37 cellular contexts compared by ENCODE assay signal in genomic region chr4:81218206-81218605, GRCh38. TPM values are rescaled to one million over a fixed set of nuclear protein-coding genes. Genes with fewer than 3 reads are reported as not detected.
"Had no signal": no experiment of that assay in that cellular context is flagged by ENCODE, and none has a peak within 500 bp of the region (broad histone marks: within the 10 kb centered on the region; RNA-seq: fewer than 3 reads in every experiment).

No MANE protein-coding gene starts in this region.

- H3K27me3 ChIP-seq: ascending aorta had no signal

- H3K9me3 Mint-ChIP-seq: activated B cell treated with CpG ODN at 0.5 μM for 24 hours; activated CD4-positive, alpha-beta memory T cell treated with anti-CD3 and anti-CD28 coated beads for 36 hours; activated CD4-positive, alpha-beta T cell treated with anti-CD3 and anti-CD28 coated beads, Interleukin-2, amount 10 ng/mL, durations not matched to agents 24 days and 14 days; activated CD8-positive, alpha-beta T cell treated with anti-CD3 and anti-CD28 coated beads for 36 hours; activated naive CD4-positive, alpha-beta T cell treated with anti-CD3 and anti-CD28 coated beads for 36 hours; activated naive CD8-positive, alpha-beta T cell treated with anti-CD3 and anti-CD28 coated beads, Interleukin-2, amount 10 ng/mL, durations not matched to agents 7 days and 5 days; activated T-cell treated with anti-CD3 and anti-CD28 coated beads, Interleukin-2, amount 50 U/mL, for 4 hours; activated T-cell treated with anti-CD3 and anti-CD28 coated beads, Interleukin-2, amount 50 U/mL, for 72 hours; activated T-helper 1 cell treated with anti-CD3 and anti-CD28 coated beads, Interleukin-12 subunit alpha, Interleukin-12 subunit beta, Interleukin-2, Interleukin-4 antibody, amounts not matched to agents 30 ng/mL and 10 ng/mL and 1 ng/mL, durations not matched to agents 14 hours and 24 hours and 36 hours; activated T-helper 17 cell treated with anti-CD3 and anti-CD28 coated beads, Interleukin-2, amount 50 U/mL, for 72 hours; brain; T-helper 1 cell treated with Interleukin-12 subunit alpha and Interleukin-12 subunit beta and Interleukin-4 antibody, amounts not matched to agents 30 μg/mL and 1 μg/mL, for 36 hours; T-helper 2 cell treated with Interferon-gamma antibody and Interleukin-4, amounts not matched to agents 5 μg/mL and 100 μg/mL, for 36 hours had no signal

- H3K27ac Mint-ChIP-seq: activated B cell treated with CpG ODN at 0.5 μM for 24 hours; activated CD4-positive, alpha-beta memory T cell treated with anti-CD3 and anti-CD28 coated beads for 36 hours; activated CD4-positive, alpha-beta T cell treated with anti-CD3 and anti-CD28 coated beads, Interleukin-2, amount 10 ng/mL, durations not matched to agents 24 days and 14 days; activated CD8-positive, alpha-beta T cell treated with anti-CD3 and anti-CD28 coated beads for 36 hours; activated naive CD4-positive, alpha-beta T cell treated with anti-CD3 and anti-CD28 coated beads for 36 hours; activated naive CD8-positive, alpha-beta T cell; activated naive CD8-positive, alpha-beta T cell treated with anti-CD3 and anti-CD28 coated beads, Interleukin-2, amount 10 ng/mL, durations not matched to agents 7 days and 5 days; activated naive CD8-positive, alpha-beta T cell treated with anti-CD3 and anti-CD28 coated beads, Interleukin-2, amount 50 U/mL, for 24 hours; activated T-cell treated with anti-CD3 and anti-CD28 coated beads, Interleukin-2, amount 50 U/mL, for 72 hours; activated T-helper 1 cell treated with anti-CD3 and anti-CD28 coated beads, Interleukin-12 subunit alpha, Interleukin-12 subunit beta, Interleukin-2, Interleukin-4 antibody, amounts not matched to agents 30 ng/mL and 10 ng/mL and 1 ng/mL, durations not matched to agents 14 hours and 24 hours and 36 hours; activated T-helper 17 cell treated with anti-CD3 and anti-CD28 coated beads, Interleukin-2, amount 50 U/mL, for 72 hours; T-helper 1 cell treated with Interleukin-12 subunit alpha and Interleukin-12 subunit beta and Interleukin-4 antibody, amounts not matched to agents 30 μg/mL and 1 μg/mL, for 36 hours; T-helper 2 cell treated with Interferon-gamma antibody and Interleukin-4, amounts not matched to agents 5 μg/mL and 100 μg/mL, for 36 hours had no signal

- H3K36me3 Mint-ChIP-seq: activated CD4-positive, alpha-beta memory T cell treated with anti-CD3 and anti-CD28 coated beads for 36 hours; activated naive CD8-positive, alpha-beta T cell treated with anti-CD3 and anti-CD28 coated beads, Interleukin-2, amount 10 ng/mL, durations not matched to agents 7 days and 5 days; brain had no signal

- H3K36me3 ChIP-seq: ascending aorta, cardiac muscle cell had no signal

- H3K4me3 Mint-ChIP-seq: activated B cell treated with CpG ODN at 0.5 μM for 24 hours; activated CD4-positive, alpha-beta memory T cell treated with anti-CD3 and anti-CD28 coated beads for 36 hours; activated CD4-positive, alpha-beta T cell treated with anti-CD3 and anti-CD28 coated beads, Interleukin-2, amount 10 ng/mL, durations not matched to agents 24 days and 14 days; activated CD8-positive, alpha-beta T cell treated with anti-CD3 and anti-CD28 coated beads for 36 hours; activated naive CD4-positive, alpha-beta T cell treated with anti-CD3 and anti-CD28 coated beads for 36 hours; activated naive CD8-positive, alpha-beta T cell; activated naive CD8-positive, alpha-beta T cell treated with anti-CD3 and anti-CD28 coated beads, Interleukin-2, amount 10 ng/mL, durations not matched to agents 7 days and 5 days; activated naive CD8-positive, alpha-beta T cell treated with anti-CD3 and anti-CD28 coated beads, Interleukin-2, amount 50 U/mL, for 24 hours; activated T-cell treated with anti-CD3 and anti-CD28 coated beads, Interleukin-2, amount 50 U/mL, for 4 hours; activated T-cell treated with anti-CD3 and anti-CD28 coated beads, Interleukin-2, amount 50 U/mL, for 72 hours; activated T-helper 1 cell treated with anti-CD3 and anti-CD28 coated beads, Interleukin-12 subunit alpha, Interleukin-12 subunit beta, Interleukin-2, Interleukin-4 antibody, amounts not matched to agents 30 ng/mL and 10 ng/mL and 1 ng/mL, durations not matched to agents 14 hours and 24 hours and 36 hours; activated T-helper 17 cell treated with anti-CD3 and anti-CD28 coated beads, Interleukin-2, amount 50 U/mL, for 72 hours; brain; central memory CD8-positive, alpha-beta T cell; T-helper 1 cell treated with Interleukin-12 subunit alpha and Interleukin-12 subunit beta and Interleukin-4 antibody, amounts not matched to agents 30 μg/mL and 1 μg/mL, for 36 hours; T-helper 2 cell treated with Interferon-gamma antibody and Interleukin-4, amounts not matched to agents 5 μg/mL and 100 μg/mL, for 36 hours had no signal

- H3K4me1 Mint-ChIP-seq: activated T-helper 17 cell treated with anti-CD3 and anti-CD28 coated beads, Interleukin-2, amount 50 U/mL, for 72 hours; central memory CD8-positive, alpha-beta T cell had no signal

- H3K9me3 ChIP-seq: ascending aorta had no signal

- H3K4me3 ChIP-seq: ascending aorta, cardiac muscle cell had no signal

- DNase-seq: activated B cell treated with CpG ODN at 0.5 μM for 24 hours; activated CD4-positive, alpha-beta memory T cell treated with anti-CD3 and anti-CD28 coated beads for 36 hours; activated CD4-positive, alpha-beta T cell treated with anti-CD3 and anti-CD28 coated beads for 4 hours; activated CD4-positive, alpha-beta T cell treated with anti-CD3 and anti-CD28 coated beads, Interleukin-2, amount 10 ng/mL, durations not matched to agents 24 days and 14 days; activated CD4-positive, alpha-beta T cell treated with anti-CD3 and anti-CD28 coated beads, Interleukin-2, amount 50 U/mL, for 1 hour; activated CD4-positive, alpha-beta T cell treated with anti-CD3 and anti-CD28 coated beads, Interleukin-2, amount 50 U/mL, for 4 hours; activated CD4-positive, CD25-positive, alpha-beta regulatory T cell treated with anti-CD3 and anti-CD28 coated beads, Interleukin-2, amount 50 U/mL, for 72 hours; activated CD8-positive, alpha-beta memory T cell treated with anti-CD3 and anti-CD28 coated beads, Interleukin-2, amount 50 U/mL, for 4 hours; activated CD8-positive, alpha-beta T cell treated with anti-CD3 and anti-CD28 coated beads for 36 hours; activated effector memory CD4-positive, alpha-beta T cell treated with anti-CD3 and anti-CD28 coated beads, Interleukin-2, amount 50 U/mL, for 16 hours; activated gamma-delta T cell treated with Interleukin-2 at 50 U/mL for 16 hours; activated naive CD4-positive, alpha-beta T cell; activated naive CD4-positive, alpha-beta T cell treated with anti-CD3 and anti-CD28 coated beads for 36 hours; activated naive CD4-positive, alpha-beta T cell treated with anti-CD3 and anti-CD28 coated beads, Interleukin-2, amount 50 U/mL, for 16 hours; activated naive CD8-positive, alpha-beta T cell treated with anti-CD3 and anti-CD28 coated beads, Interleukin-2, amount 10 ng/mL, durations not matched to agents 7 days and 5 days; activated naive CD8-positive, alpha-beta T cell treated with anti-CD3 and anti-CD28 coated beads, Interleukin-2, amount 50 U/mL, for 24 hours; activated T-cell treated with anti-CD3 and anti-CD28 coated beads for 4 hours; activated T-cell treated with anti-CD3 and anti-CD28 coated beads, Interleukin-2, amount 50 U/mL, for 1 hour; activated T-cell treated with anti-CD3 and anti-CD28 coated beads, Interleukin-2, amount 50 U/mL, for 4 hours; activated T-cell treated with anti-CD3 and anti-CD28 coated beads, Interleukin-2, amount 50 U/mL, for 72 hours; amygdala; anterior cingulate cortex; caudate nucleus; cerebellar nuclear complex; T-helper 1 cell; T-helper 2 cell; T-helper 9 cell had no signal

- H3K27ac ChIP-seq: ascending aorta, cardiac muscle cell, VCaP had no signal

- ATAC-seq: activated CD8-positive, alpha-beta T cell treated with anti-CD3 and anti-CD28 coated beads for 36 hours; activated naive CD8-positive, alpha-beta T cell treated with anti-CD3 and anti-CD28 coated beads, Interleukin-2, amount 50 U/mL, for 24 hours; activated T-cell treated with anti-CD3 and anti-CD28 coated beads, Interleukin-2, amount 50 U/mL, for 4 hours; activated T-cell treated with anti-CD3 and anti-CD28 coated beads, Interleukin-2, amount 50 U/mL, for 72 hours; activated T-helper 17 cell treated with anti-CD3 and anti-CD28 coated beads, Interleukin-2, amount 50 U/mL, for 72 hours had no signal

RNA-seq across cellular contexts. Expression of gene PRKG2, which starts 3.2 kb away (rescaled TPM):
- total RNA-seq: ascending aorta had no signal
